Comparison of ENCODE assay signal across 30 cellular contexts in the genomic region with DNA sequence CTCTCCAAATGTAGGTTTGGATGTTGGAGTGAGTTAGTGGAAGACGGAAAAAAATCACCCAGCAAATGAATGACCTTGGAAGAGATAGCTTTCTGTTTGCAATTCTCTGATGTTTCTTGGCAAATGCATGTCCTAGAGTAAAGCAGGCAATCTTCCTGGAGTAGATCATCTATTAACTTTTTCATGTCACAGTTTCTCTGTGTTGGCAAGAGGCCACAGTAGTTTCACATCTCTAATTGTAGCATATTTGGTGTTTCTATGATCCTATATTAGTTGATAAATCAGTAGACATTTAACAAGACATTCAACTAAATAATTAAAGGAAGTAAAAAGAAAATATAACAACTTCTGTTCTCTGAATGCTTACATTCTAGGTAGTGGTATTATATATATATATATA.
DNase-seq lines count a peak whose midpoint lies in the region; ATAC-seq, FAIRE-seq and TF ChIP-seq lines count a peak whose summit lies in the region.
"Had no signal": no experiment of that assay in that cellular context is flagged by ENCODE, and none has a peak within 500 bp of the region (broad histone marks: within the 10 kb centered on the region; RNA-seq: fewer than 3 reads in every experiment).

No MANE protein-coding gene starts in this region.

- FAIRE-seq in GM18507 (lab: Jason Lieb, UNC) = peak; percentile 31
- FAIRE-seq: G401.6, H1, TTC549 had no signal

- H3K36me3 ChIP-seq in smooth muscle cell (ENCODE audit: low read depth) (no peaks in the 10 kb centered on the region), GM23248 (ENCODE audit: low read depth) (no peaks in the 10 kb centered on the region)
- H3K36me3 ChIP-seq: neural progenitor cell, right atrium auricular region, transverse colon had no signal

- WGBS in smooth muscle cell (ENCODE audit: low lambda C conversion rate) = 100% methylated on average over 1 of the region's 1 CpG
- 35 to 44% methylated on average over 1 of the region's 1 CpG for WGBS in GM23248 (ENCODE audit: low coverage in 1 of 2, low lambda C conversion rate in 2 of 2, missing lambda C conversion rate in 2 of 2), 2 experiments

- no peak for TF ChIP-seq CTCF in smooth muscle cell (IDR thresholded peaks at IDR 0.05; ENCODE audit: borderline replicate concordance, insufficient read depth, poor library complexity, severe bottlenecking)

- no peaks in the 10 kb centered on the region for H3K27me3 ChIP-seq in smooth muscle cell (ENCODE audit: low read depth)
- H3K27me3 ChIP-seq in GM23248 (replicated peaks; ENCODE audit: insufficient read depth) = no peaks in the 10 kb centered on the region
- H3K27me3 ChIP-seq: neural progenitor cell, right atrium auricular region, transverse colon had no signal

- H3K27ac ChIP-seq in smooth muscle cell (ENCODE audit: low read depth) (no peak overlapping the region), GM23248 (no peak overlapping the region)
- H3K27ac ChIP-seq: HL-60, KMS-11, neural progenitor cell, parathyroid adenoma, right atrium auricular region, RWPE1, transverse colon had no signal

- H3K4me2 ChIP-seq in smooth muscle cell (no peak overlapping the region), GM23248 (ENCODE audit: unreplicated experiment) (no peak overlapping the region)
- H3K4me2 ChIP-seq: KMS-11, neural progenitor cell had no signal

- H3K9ac ChIP-seq in smooth muscle cell (ENCODE audit: low read depth) (no peak overlapping the region), GM23248 (no peak overlapping the region)
- H3K9ac ChIP-seq: KMS-11, neural progenitor cell, parathyroid adenoma had no signal

- H3K79me2 ChIP-seq in smooth muscle cell (ENCODE audit: low read depth) (no peaks in the 10 kb centered on the region), GM23248 (ENCODE audit: insufficient read depth) (no peaks in the 10 kb centered on the region)
- H3K79me2 ChIP-seq: parathyroid adenoma had no signal

- DNase-seq in GM18507 (ENCODE audit: extremely low spot score, insufficient read length, low read depth) (no peak), smooth muscle cell (lab: John Stamatoyannopoulos, UW; ENCODE audit: unreplicated experiment) (no peak), cerebellar cortex (ENCODE audit: low spot score) (no peak), GM23248 (no peak)
- DNase-seq in central memory CD4-positive, alpha-beta T cell = no peak
- DNase-seq: activated CD4-positive, alpha-beta memory T cell treated with anti-CD3 and anti-CD28 coated beads for 36 hours; activated CD8-positive, alpha-beta memory T cell treated with anti-CD3 and anti-CD28 coated beads, Interleukin-2, amount 50 U/mL, for 4 hours; activated naive CD4-positive, alpha-beta T cell treated with anti-CD3 and anti-CD28 coated beads, Interleukin-2, amount 50 U/mL, for 16 hours; amygdala; COR-L47; DMS53; effector CD4-positive, alpha-beta T cell; mesenchymal stem cell; NCI-H1436 treated with DMSO at 0.1 percent for 48 hours; NCI-H82; T-helper 1 cell; transverse colon had no signal

- H4K20me1 ChIP-seq in smooth muscle cell (ENCODE audit: low read depth) (no peaks in the 10 kb centered on the region), GM23248 (ENCODE audit: insufficient read depth) (no peaks in the 10 kb centered on the region)

- no peak overlapping the region for H3K4me3 ChIP-seq in smooth muscle cell
- no peak overlapping the region for H3K4me3 ChIP-seq in GM23248
- H3K4me3 ChIP-seq: neural progenitor cell, right atrium auricular region, transverse colon had no signal

- no peaks in the 10 kb centered on the region for H3K4me1 ChIP-seq in smooth muscle cell (ENCODE audit: low read depth)
- no peaks in the 10 kb centered on the region for H3K4me1 ChIP-seq in GM23248 (ENCODE audit: insufficient read depth)
- H3K4me1 ChIP-seq: neural progenitor cell, parathyroid adenoma, right atrium auricular region, transverse colon had no signal

- no peaks in the 10 kb centered on the region for H3F3A ChIP-seq in smooth muscle cell (ENCODE audit: low read depth)
- no peaks in the 10 kb centered on the region for H3F3A ChIP-seq in GM23248 (ENCODE audit: insufficient read depth)

- H3K9me3 ChIP-seq in smooth muscle cell (replicated peaks; ENCODE audit: low read depth) (no peaks in the 10 kb centered on the region), GM23248 (ENCODE audit: low read depth) (no peaks in the 10 kb centered on the region)
- H3K9me3 ChIP-seq: right atrium auricular region, transverse colon had no signal

- peak; percentile 85 for ATAC-seq in GM19397 (IDR thresholded peaks at IDR 0.05; ENCODE audit: unreplicated experiment)
- ATAC-seq in HG03060 (IDR thresholded peaks at IDR 0.05; ENCODE audit: low read depth, unreplicated experiment) = peak; percentile 51
- ATAC-seq in HG03469 (IDR thresholded peaks at IDR 0.05; ENCODE audit: unreplicated experiment) = peak; percentile 72
- ATAC-seq: left lobe of liver had no signal

- H2AFZ ChIP-seq in smooth muscle cell (ENCODE audit: low read depth) = no peak overlapping the region
- H2AFZ ChIP-seq in GM23248 = no peak overlapping the region
- H2AFZ ChIP-seq: neural progenitor cell, parathyroid adenoma had no signal

- in situ Hi-C loops in GM23248 (cut with MboI) = no loop called here

- H3K9me2 ChIP-seq in GM23248 (ENCODE audit: insufficient read depth) = no peaks in the 10 kb centered on the region
